9 cellular contexts compared by ENCODE assay signal in the genomic region with DNA sequence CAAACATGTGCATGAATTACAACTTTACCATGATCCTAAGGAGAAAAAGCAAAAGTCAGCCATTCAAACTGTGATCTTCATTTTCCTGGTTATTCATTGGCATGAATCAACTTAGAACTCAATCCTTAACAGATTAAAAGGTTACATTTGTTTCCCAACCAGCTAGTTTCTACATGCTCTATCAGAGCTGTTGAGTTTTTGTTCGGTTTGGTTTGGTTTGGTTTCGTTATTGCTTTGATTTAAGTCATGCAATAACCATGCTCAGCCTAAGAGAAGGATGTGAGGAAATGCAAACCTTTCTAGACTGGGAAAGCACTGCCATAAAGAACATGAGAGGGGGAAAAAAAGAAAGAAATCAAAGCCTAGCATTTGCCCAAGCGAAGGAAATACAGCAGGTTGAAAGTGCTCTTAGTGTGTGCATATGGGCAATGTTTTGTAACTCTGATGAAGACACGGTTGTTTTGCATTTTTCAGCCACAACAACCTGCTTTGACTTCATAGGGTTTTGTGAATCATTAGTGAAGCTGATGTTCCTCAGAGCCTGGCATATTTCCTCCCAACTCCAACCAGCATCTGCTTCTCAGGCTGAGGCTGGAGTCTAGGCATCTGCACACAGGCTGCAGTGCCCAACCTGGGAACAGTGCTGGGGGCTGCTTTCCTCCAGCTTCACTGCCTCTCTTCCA.
DNase-seq lines count a peak whose midpoint lies in the region; ATAC-seq lines count a peak whose summit lies in the region.
"Had no signal": no experiment of that assay in that cellular context is flagged by ENCODE, and none has a peak within 500 bp of the region (broad histone marks: within the 10 kb centered on the region; RNA-seq: fewer than 3 reads in every experiment).

No MANE protein-coding gene starts in this region.

- ATAC-seq in GM19397 (IDR thresholded peaks at IDR 0.05; ENCODE audit: unreplicated experiment), result peak; percentile 84
- ATAC-seq in HG03432 (IDR thresholded peaks at IDR 0.05; ENCODE audit: unreplicated experiment), result peak; percentile 88
- ATAC-seq in left ventricle myocardium superior, result no peak

- peak overlapping the region; percentile 28 for H3K27ac ChIP-seq in epithelial cell of prostate
- H3K27ac ChIP-seq: thyroid gland had no signal

- peak; percentile 31 for DNase-seq in ELF-1 (ENCODE audit: low read depth, low spot score)
- DNase-seq in epithelial cell of prostate (ENCODE audit: low read depth, low spot score), result no peak
- DNase-seq in SW 1271 (lab: John Stamatoyannopoulos, UW), result no peak
- no peak for DNase-seq in NCI-H510A (lab: John Stamatoyannopoulos, UW)
- DNase-seq in left ventricle myocardium superior, result no peak
- DNase-seq in 8988T, result no peak
- DNase-seq: thyroid gland had no signal

- intact Hi-C loops in left ventricle myocardium superior (cut with micrococcal nuclease), result no loop called here
